In the genomic region with DNA sequence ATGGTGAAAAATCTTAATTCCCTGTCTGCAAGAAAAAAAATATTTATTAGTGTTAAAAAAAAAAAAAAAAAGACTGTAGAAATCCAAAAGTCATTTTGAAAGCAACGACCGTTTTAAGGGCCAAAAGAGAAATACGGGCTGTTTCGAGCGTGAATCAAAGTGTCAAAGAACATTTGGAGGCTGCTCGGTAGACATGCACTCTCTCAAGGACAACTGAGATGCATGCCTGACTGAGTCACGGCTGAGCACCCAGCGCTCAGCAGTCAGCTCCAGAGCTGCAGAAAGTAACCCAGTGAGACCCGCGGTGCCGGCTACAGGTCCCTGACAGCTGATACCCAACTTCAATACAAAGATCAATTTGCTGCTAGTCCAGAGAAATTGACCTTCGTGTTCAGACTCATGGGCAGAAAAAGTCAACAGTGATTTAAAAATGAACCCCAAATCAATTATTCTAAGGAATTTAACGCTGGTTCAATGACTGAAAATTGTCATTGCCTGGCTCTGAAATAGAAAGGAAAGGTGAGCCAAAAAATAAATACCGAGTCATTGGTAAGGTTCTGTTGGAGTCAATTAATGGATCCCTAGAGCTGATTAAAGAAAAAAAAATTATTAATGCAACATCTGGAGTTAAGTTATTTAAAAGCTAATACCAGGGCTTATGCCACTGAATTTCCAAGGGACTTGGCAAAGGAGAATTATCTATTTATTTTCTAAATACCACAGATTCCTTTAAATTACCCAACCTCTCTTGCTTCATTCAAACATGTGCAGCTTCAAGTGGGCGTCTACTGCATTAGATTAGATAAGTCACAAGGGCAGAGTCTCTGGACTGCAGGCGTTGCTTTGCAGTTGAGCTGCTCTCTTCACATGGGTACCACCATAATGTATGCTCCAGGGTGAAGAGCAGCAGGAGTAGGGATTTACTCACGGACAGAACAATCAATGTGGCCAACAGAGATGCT, we compare ENCODE assay signal across 13 cellular contexts.
A peak's percentile ranks its signal among the peaks of the same experiment; 100 is the strongest.
DNase-seq lines count a peak whose midpoint lies in the region; ATAC-seq and TF ChIP-seq lines count a peak whose summit lies in the region.
"Had no signal": no experiment of that assay in that cellular context is flagged by ENCODE, and none has a peak within 500 bp of the region (broad histone marks: within the 10 kb centered on the region; RNA-seq: fewer than 3 reads in every experiment).

No MANE protein-coding gene starts in this region.

- H3K9me3 Mint-ChIP-seq in nephron progenitor cell = no peaks in the 10 kb centered on the region
- no peaks in the 10 kb centered on the region for H3K9me3 Mint-ChIP-seq in stimulated activated memory B cell treated with anti-CD40 and anti-IgM and Interleukin-4, amounts not matched to agents 10 μg/mL and 1 μg/mL and 100 μg/mL, for 72 hours
- H3K9me3 Mint-ChIP-seq: dendritic cell treated with granulocyte-macrophage colony-stimulating factor and Interleukin-4, amounts not matched to agents 40 ng/mL and 50 ng/mL, for 4 days had no signal

- peak overlapping the region; percentile 58 for H3K27ac Mint-ChIP-seq in nephron progenitor cell
- no peak overlapping the region for H3K27ac Mint-ChIP-seq in stimulated activated memory B cell treated with anti-CD40 and anti-IgM and Interleukin-4, amounts not matched to agents 10 μg/mL and 1 μg/mL and 100 μg/mL, for 72 hours
- H3K27ac Mint-ChIP-seq: dendritic cell treated with granulocyte-macrophage colony-stimulating factor and Interleukin-4, amounts not matched to agents 40 ng/mL and 50 ng/mL, for 4 days had no signal

- H3K36me3 Mint-ChIP-seq in nephron progenitor cell (ENCODE audit: low read depth) = no peaks in the 10 kb centered on the region
- peaks cover 14% of the 10 kb centered on the region for H3K36me3 Mint-ChIP-seq in stimulated activated memory B cell treated with anti-CD40 and anti-IgM and Interleukin-4, amounts not matched to agents 10 μg/mL and 1 μg/mL and 100 μg/mL, for 72 hours

- TF ChIP-seq CTCF in fibroblast of pulmonary artery (IDR thresholded peaks at IDR 0.05; ENCODE audit: low read length, missing control alignments) = no peak
- no peak for TF ChIP-seq CTCF in nephron progenitor cell (IDR thresholded peaks at IDR 0.05)

- H3K4me3 Mint-ChIP-seq in nephron progenitor cell = peak overlapping the region; percentile 58
- no peak overlapping the region for H3K4me3 Mint-ChIP-seq in stimulated activated memory B cell treated with anti-CD40 and anti-IgM and Interleukin-4, amounts not matched to agents 10 μg/mL and 1 μg/mL and 100 μg/mL, for 72 hours
- H3K4me3 Mint-ChIP-seq: dendritic cell treated with granulocyte-macrophage colony-stimulating factor and Interleukin-4, amounts not matched to agents 40 ng/mL and 50 ng/mL, for 4 days had no signal

- peaks cover 46% of the 10 kb centered on the region for H3K4me1 Mint-ChIP-seq in nephron progenitor cell
- peaks cover 28% of the 10 kb centered on the region for H3K4me1 Mint-ChIP-seq in stimulated activated memory B cell treated with anti-CD40 and anti-IgM and Interleukin-4, amounts not matched to agents 10 μg/mL and 1 μg/mL and 100 μg/mL, for 72 hours

- H3K27me3 Mint-ChIP-seq in nephron progenitor cell (ENCODE audit: low read depth, poor library complexity) = no peaks in the 10 kb centered on the region
- no peaks in the 10 kb centered on the region for H3K27me3 Mint-ChIP-seq in stimulated activated memory B cell treated with anti-CD40 and anti-IgM and Interleukin-4, amounts not matched to agents 10 μg/mL and 1 μg/mL and 100 μg/mL, for 72 hours
- H3K27me3 Mint-ChIP-seq: dendritic cell treated with granulocyte-macrophage colony-stimulating factor and Interleukin-4, amounts not matched to agents 40 ng/mL and 50 ng/mL, for 4 days had no signal

- DNase-seq in AG08395 (ENCODE audit: low spot score) = peak; percentile 75
- DNase-seq in NCI-H2227 (lab: John Stamatoyannopoulos, UW; ENCODE audit: unreplicated experiment) = peak; percentile 20
- DNase-seq in fibroblast of pulmonary artery (ENCODE audit: low read depth) = peak; percentile 89
- DNase-seq in nephron progenitor cell = peak; percentile 47
- no peak for DNase-seq in SKM-1 treated with dmso at 0.1 percent for 144 hours (lab: John Stamatoyannopoulos, UW; ENCODE audit: unreplicated experiment)
- DNase-seq: activated CD4-positive, alpha-beta T cell treated with anti-CD3 and anti-CD28 coated beads, Interleukin-2, amount 50 U/mL, for 48 hours; COR-L47 had no signal

- no peak for ATAC-seq in stimulated activated memory B cell treated with anti-CD40 and anti-IgM and Interleukin-4, amounts not matched to agents 10 μg/mL and 1 μg/mL and 100 μg/mL, for 72 hours
- ATAC-seq in GM19455 (IDR thresholded peaks at IDR 0.05; ENCODE audit: unreplicated experiment) = no peak
- no peak for ATAC-seq in HG03159 (IDR thresholded peaks at IDR 0.05; ENCODE audit: unreplicated experiment)
- ATAC-seq: K562, Panc1 had no signal

- no peak overlapping the region for H3K4me3 ChIP-seq in fibroblast of pulmonary artery (replicated peaks; ENCODE audit: low read depth, low read length)
- H3K4me3 ChIP-seq: K562 had no signal
